ENCODE assay signal across 19 cellular contexts in genomic region chr18:36349552-36349951, GRCh38. TPM values are rescaled to one million over a fixed set of nuclear protein-coding genes. Genes with fewer than 3 reads are reported as not detected.
DNase-seq lines count a peak whose midpoint lies in the region; ATAC-seq, FAIRE-seq and TF ChIP-seq lines count a peak whose summit lies in the region.
"Had no signal": no experiment of that assay in that cellular context is flagged by ENCODE, and none has a peak within 500 bp of the region (broad histone marks: within the 10 kb centered on the region; RNA-seq: fewer than 3 reads in every experiment).

No MANE protein-coding gene starts in this region.

- no peaks in the 10 kb centered on the region for H3K36me3 ChIP-seq in colonic mucosa
- no peaks in the 10 kb centered on the region for H3K36me3 ChIP-seq in HepG2 (replicated peaks in 1 of 2; ENCODE audit: control insufficient read depth in 1 of 2, insufficient read depth in 2 of 2, low read length in 2 of 2)
- H3K36me3 ChIP-seq in tibial artery, result no peaks in the 10 kb centered on the region
- no peaks in the 10 kb centered on the region for H3K36me3 ChIP-seq in Peyer's patch
- H3K36me3 ChIP-seq: prostate gland, WERI-Rb-1 had no signal

- CTCF ChIA-PET in HepG2 (lab: Yijun Ruan, JAX; ENCODE audit: low intra/inter-chr PET ratio, low total read pairs), result no interaction called here

- intact Hi-C loops in colonic mucosa (cut with DNase I) (no loop called here), HepG2 (cut with micrococcal nuclease; ENCODE audit: unreplicated experiment) (no loop called here), tibial artery (cut with DNase I; ENCODE audit: low total_unique reads) (no loop called here)

- H3K9ac ChIP-seq in colonic mucosa (ENCODE audit: low read depth in 2 of 2, low read length in 2 of 2) (no peak overlapping the region), HepG2 (ENCODE audit: insufficient read depth, low read depth, low read length) (no peak overlapping the region)

- no peaks in the 10 kb centered on the region for H4K20me1 ChIP-seq in HepG2 (ENCODE audit: insufficient read depth, low read length)

- H2AFZ ChIP-seq in HepG2 (ENCODE audit: low read length), result no peak overlapping the region

- no peak for TF ChIP-seq RAD21 in HepG2 (CRISPR knock-in tag; IDR thresholded peaks at IDR 0.05)

- in situ Hi-C loops in HepG2 (cut with HindIII; ENCODE audit: extremely low pct_ligation_motif_present, low pct_unique_long_range_greater_than_20kb), result no loop called here

- H3K4me3 ChIP-seq in colonic mucosa (no peak overlapping the region), HepG2 (replicated peaks in 1 of 3; ENCODE audit: insufficient read depth in 1 of 3, low read depth in 2 of 3, low read length in 3 of 3) (no peak overlapping the region), tibial artery (no peak overlapping the region), Peyer's patch (no peak overlapping the region)
- H3K4me3 ChIP-seq: heart left ventricle, prostate gland had no signal

- H3K27ac ChIP-seq in colonic mucosa, result no peak overlapping the region
- H3K27ac ChIP-seq in HepG2 (ENCODE audit: extremely low read length, insufficient read depth, low read length), result no peak overlapping the region
- H3K27ac ChIP-seq in tibial artery, result peak overlapping the region; percentile 64 to 74
- no peak overlapping the region for H3K27ac ChIP-seq in Peyer's patch
- H3K27ac ChIP-seq: prostate gland, WERI-Rb-1 had no signal

- POLR2A ChIA-PET in HepG2 (lab: Yijun Ruan, JAX), result no interaction called here

- no peak for FAIRE-seq in HepG2 (lab: Jason Lieb, UNC)
- FAIRE-seq: H54 had no signal

- H3K27me3 ChIP-seq in colonic mucosa, result no peaks in the 10 kb centered on the region
- no peaks in the 10 kb centered on the region; a peak in 1 of 5 replicates for H3K27me3 ChIP-seq in HepG2 (ENCODE audit: control insufficient read depth in 1 of 2, insufficient read depth in 2 of 2, low read length in 2 of 2)
- no peaks in the 10 kb centered on the region for H3K27me3 ChIP-seq in tibial artery
- H3K27me3 ChIP-seq in Peyer's patch, result no peaks in the 10 kb centered on the region
- H3K27me3 ChIP-seq: heart left ventricle had no signal

- H3K4me2 ChIP-seq in HepG2 (ENCODE audit: low read depth, low read length), result no peak overlapping the region

- H3K79me2 ChIP-seq in HepG2 (ENCODE audit: insufficient read depth, low read length), result no peaks in the 10 kb centered on the region

- TF ChIP-seq EP300 in HepG2 (IDR thresholded peaks at IDR 0.05; ENCODE audit: low read depth in 2 of 2, low read length in 2 of 2), result no peak
- no peak for TF ChIP-seq EP300 in HepG2 (CRISPR knock-in tag; IDR thresholded peaks at IDR 0.05; ENCODE audit: borderline replicate concordance)

- H3K4me1 ChIP-seq in colonic mucosa (peaks cover 3% of the 10 kb centered on the region), HepG2 (ENCODE audit: insufficient read depth, low read length) (no peaks in the 10 kb centered on the region), tibial artery (peaks cover 0 to 44% (median 20%) of the 10 kb centered on the region in 4 donors), Peyer's patch (peaks cover 0 to 3% (median 0%) of the 10 kb centered on the region in 4 donors)
- H3K4me1 ChIP-seq: prostate gland had no signal

- DNase-seq in HT1080 (ENCODE audit: low read depth) (peak; percentile 55), colonic mucosa (peak; percentile 46), HepG2 (ENCODE audit: low spot score) (no peak), tibial artery (no peak), Peyer's patch (no peak)
- DNase-seq: amniotic stem cell, C1 segment of cervical spinal cord, left cardiac atrium, NCI-H2081 treated with DMSO at 0.1 percent for 48 hours, NCI-H748 treated with DMSO at 0.1 percent for 48 hours, substantia nigra, SW 1271, WERI-Rb-1 had no signal

- H3K9me3 ChIP-seq in colonic mucosa (no peaks in the 10 kb centered on the region), HepG2 (ENCODE audit: low read length) (no peaks in the 10 kb centered on the region), tibial artery (no peaks in the 10 kb centered on the region), Peyer's patch (no peaks in the 10 kb centered on the region)
- H3K9me3 ChIP-seq: heart left ventricle, prostate gland had no signal

- TF ChIP-seq POLR2A in HepG2 (IDR thresholded peaks at IDR 0.05; ENCODE audit: insufficient read depth in 1 of 2, low read depth in 2 of 2, low read length in 2 of 2) (no peak), Peyer's patch (IDR thresholded peaks at IDR 0.05) (no peak)

- no peak for TF ChIP-seq CTCF in colonic mucosa (IDR thresholded peaks at IDR 0.05)
- no peak for TF ChIP-seq CTCF in HepG2 (CRISPR knock-in tag; IDR thresholded peaks at IDR 0.05)
- TF ChIP-seq CTCF in tibial artery (IDR thresholded peaks at IDR 0.05), result no peak
- TF ChIP-seq CTCF in Peyer's patch (IDR thresholded peaks at IDR 0.05), result no peak

- peak; percentile 28; the same call in 2 of the 3 replicates for ATAC-seq in HepG2
- no peak for ATAC-seq in GM18502 (IDR thresholded peaks at IDR 0.05; ENCODE audit: poor library complexity, unreplicated experiment)
- no peak for ATAC-seq in HG02884 (IDR thresholded peaks at IDR 0.05; ENCODE audit: unreplicated experiment)

- no TSS peak for BruUV-seq in HepG2 (replicated peaks; lab: Mats Ljungman, UMichigan)

- WGBS in HepG2 (ENCODE audit: low lambda C conversion rate), result under 1% methylated on average over 6 of the region's 6 CpGs

TF ChIP-seq in HepG2, 621 proteins besides CTCF, POLR2A, EP300 and RAD21:
- TF ChIP-seq PITX1 (CRISPR knock-in tag; IDR thresholded peaks at IDR 0.05), result no peak
- TF ChIP-seq ZNF770 (CRISPR knock-in tag; IDR thresholded peaks at IDR 0.05), result peak; percentile 56

RNA-seq across cellular contexts. Expression of gene FHOD3, which starts 52.0 kb away (rescaled TPM):
- 43.0 and 47.1 TPM in 2 replicates for total RNA-seq in HT1080 (2014; rRNA removed; shearing (Covaris generic))
- polyA plus RNA-seq in HT1080 (2015; cell fraction: cytosol; rRNA removed), result 25.5 and 29.5 TPM in 2 replicates
- polyA plus RNA-seq in HT1080 (2015; cell fraction: nucleus; rRNA removed), result 32.2 and 36.5 TPM in 2 replicates
- total RNA-seq in colonic mucosa (1 to 10 TPM; 2.5 to 4.1 TPM), HepG2 (2016; rRNA removed; fragmentation: Illumina TruSeq; extraction: Trizol) (0.07 TPM in 1 of 2 replicates, not detected in the other), Peyer's patch (10 to 100 TPM in 1 of 4 donors, 1 to 10 TPM in 2, under 1 TPM in 1; 0.53 to 10.7 (median 4.6) TPM)
- not detected in 2 replicates for total RNA-seq in HepG2 (2016; cell fraction: cytosol; rRNA removed; fragmentation: Illumina TruSeq; extraction: Trizol; ENCODE audit: low read depth)
- total RNA-seq in HepG2 (2016; cell fraction: insoluble cytoplasmic fraction; rRNA removed; fragmentation: Illumina TruSeq; extraction: Trizol), result not detected in 2 replicates
- total RNA-seq in HepG2 (2016; cell fraction: membrane; rRNA removed; fragmentation: Illumina TruSeq; extraction: Trizol), result not detected in 2 replicates
- 0.09 TPM in 1 of 2 replicates, not detected in the other for total RNA-seq in HepG2 (2016; cell fraction: nucleus; rRNA removed; fragmentation: Illumina TruSeq; extraction: Trizol)
- not detected in 2 replicates for polyA plus RNA-seq in HepG2 (2011; rRNA removed)
- not detected in 2 replicates for polyA plus RNA-seq in HepG2 (2011; cell fraction: cytosol; rRNA removed)
- polyA plus RNA-seq in HepG2 (2011; cell fraction: nucleus; rRNA removed), result not detected in 2 replicates
- not detected in 2 replicates for polyA plus RNA-seq in HepG2 (2012)
- not detected in 2 replicates for polyA plus RNA-seq in HepG2 (2016; cell fraction: cytosol; fragmentation: Illumina TruSeq; extraction: Trizol; ENCODE audit: low read depth)
- polyA plus RNA-seq in HepG2 (2016; cell fraction: insoluble cytoplasmic fraction; fragmentation: Illumina TruSeq; extraction: Trizol; ENCODE audit: low read depth), result not detected in 2 replicates
- not detected in 2 replicates for polyA plus RNA-seq in HepG2 (2016; cell fraction: membrane; fragmentation: Illumina TruSeq; extraction: Trizol; ENCODE audit: low read depth)
- polyA plus RNA-seq in HepG2 (2016; cell fraction: nucleus; fragmentation: Illumina TruSeq; extraction: Trizol; ENCODE audit: insufficient read depth, low read depth), result not detected in 2 replicates
- not detected in 2 replicates for polyA minus RNA-seq in HepG2 (2011; rRNA and poly(A)+ RNA removed; ENCODE audit: low replicate concordance)
- not detected in 2 replicates for polyA minus RNA-seq in HepG2 (2011; cell fraction: cytosol; rRNA and poly(A)+ RNA removed)
- polyA minus RNA-seq in HepG2 (2011; cell fraction: nucleus; rRNA and poly(A)+ RNA removed), result not detected in 2 replicates
- total RNA-seq: activated T-helper 2 cell treated with anti-CD3 and anti-CD28 coated beads, Interferon-gamma antibody, Interleukin-2, Interleukin-4, amounts not matched to agents 10 μg/mL and 5 μg/mL and 100 μg/mL, durations not matched to agents 14 hours and 24 hours and 36 hours had no signal

Comparison
In these comparisons a context has a peak if more than half of its experiments do, and no peak if none do; other contexts are left out.
1. DNase-seq: peak in HT1080 (single experiment) and colonic mucosa (single experiment); none in HepG2 (single experiment), tibial artery (0 of 2) and Peyer's patch (0 of 3).
2. H3K27ac ChIP-seq: peak in tibial artery (2 of 2); none in colonic mucosa (single experiment), HepG2 (single experiment) and Peyer's patch (0 of 4).